In genomic region chr6:108562503-108562993, GRCh38 we compare ENCODE assay signal across 8 cellular contexts. TPM values are rescaled to one million over a fixed set of nuclear protein-coding genes. Genes with fewer than 3 reads are reported as not detected.
DNase-seq lines count a peak whose midpoint lies in the region; ATAC-seq and TF ChIP-seq lines count a peak whose summit lies in the region.

No MANE protein-coding gene starts in this region.

- H3K4me3 Mint-ChIP-seq in activated CD4-positive, alpha-beta T cell treated with anti-CD3 and anti-CD28 coated beads, Interleukin-2, amount 10 ng/mL, durations not matched to agents 7 days and 5 days, result peak overlapping the region; percentile 64

- no peaks in the 10 kb centered on the region for H3K27me3 ChIP-seq in adipocyte (replicated peaks; ENCODE audit: control insufficient read depth, insufficient read depth, low read length)

- peaks cover 17% of the 10 kb centered on the region for H3K27me3 Mint-ChIP-seq in activated CD4-positive, alpha-beta T cell treated with anti-CD3 and anti-CD28 coated beads, Interleukin-2, amount 10 ng/mL, durations not matched to agents 7 days and 5 days

- no peaks in the 10 kb centered on the region for H3K9me3 Mint-ChIP-seq in activated CD4-positive, alpha-beta T cell treated with anti-CD3 and anti-CD28 coated beads, Interleukin-2, amount 10 ng/mL, durations not matched to agents 7 days and 5 days

- H3K4me1 ChIP-seq in adipocyte (ENCODE audit: control insufficient read depth, insufficient read depth, low read length), result peaks cover 29% of the 10 kb centered on the region

- H3K27ac Mint-ChIP-seq in activated CD4-positive, alpha-beta T cell treated with anti-CD3 and anti-CD28 coated beads, Interleukin-2, amount 10 ng/mL, durations not matched to agents 7 days and 5 days, result no peak overlapping the region

- peaks cover 45% of the 10 kb centered on the region for H3K4me1 Mint-ChIP-seq in activated CD4-positive, alpha-beta T cell treated with anti-CD3 and anti-CD28 coated beads, Interleukin-2, amount 10 ng/mL, durations not matched to agents 7 days and 5 days

- DNase-seq in activated CD4-positive, alpha-beta T cell treated with anti-CD3 and anti-CD28 coated beads, Interleukin-2, amount 10 ng/mL, durations not matched to agents 7 days and 5 days, result no peak
- DNase-seq in activated CD4-positive, alpha-beta T cell treated with anti-CD3 and anti-CD28 coated beads, Interleukin-2, amount 50 U/mL, for 1 hour, result no peak
- DNase-seq in NCI-H2196 treated with DMSO at 0.1 percent for 48 hours (lab: John Stamatoyannopoulos, UW; ENCODE audit: unreplicated experiment), result peak; percentile 78
- peak; percentile 79 for DNase-seq in adipocyte (ENCODE audit: low read depth)
- peak; percentile 69 for DNase-seq in left cardiac atrium
- DNase-seq in omental fat pad (ENCODE audit: low spot score), result no peak

- peaks cover 32% of the 10 kb centered on the region for H3K36me3 Mint-ChIP-seq in activated CD4-positive, alpha-beta T cell treated with anti-CD3 and anti-CD28 coated beads, Interleukin-2, amount 10 ng/mL, durations not matched to agents 7 days and 5 days (ENCODE audit: low read depth)

- H3K4me3 ChIP-seq in adipocyte (ENCODE audit: low read length), result peak overlapping the region; percentile 93

- CTCF ChIA-PET in activated CD4-positive, alpha-beta T cell treated with anti-CD3 and anti-CD28 coated beads, Interleukin-2, amount 10 ng/mL, durations not matched to agents 7 days and 5 days (lab: Charles Lee), result interaction anchor here (1.0 kb wide), 1 partner anchor 9 kb away, joined by 3 read pairs; no protein-coding TSS in a partner anchor

- intact Hi-C loops in left cardiac atrium (cut with DNase I), result loop anchor here (5.0 to 10.0 kb wide), 2 partner anchors 90 to 92 kb away; no protein-coding TSS in a partner anchor

- no peaks in the 10 kb centered on the region for H3K9me3 ChIP-seq in adipocyte (ENCODE audit: control insufficient read depth, low read length)

- peaks cover 16% of the 10 kb centered on the region for H3K36me3 ChIP-seq in adipocyte (ENCODE audit: control insufficient read depth, insufficient read depth, low read length, severe bottlenecking)

- peak in 1 of 2 donors; percentile 5 for ATAC-seq in left cardiac atrium
- peak; percentile 0 for ATAC-seq in omental fat pad (ENCODE audit: low FRiP score)
- no peak for ATAC-seq in HG03135 (IDR thresholded peaks at IDR 0.05; ENCODE audit: unreplicated experiment)
- ATAC-seq in GM21723 (IDR thresholded peaks at IDR 0.05; ENCODE audit: unreplicated experiment), result no peak

- no peak for TF ChIP-seq CTCF in omental fat pad (IDR thresholded peaks at IDR 0.05)

- POLR2A ChIA-PET in activated CD4-positive, alpha-beta T cell treated with anti-CD3 and anti-CD28 coated beads, Interleukin-2, amount 10 ng/mL, durations not matched to agents 7 days and 5 days (lab: Charles Lee), result no interaction called here

- peak overlapping the region; percentile 99 for H3K9ac ChIP-seq in adipocyte (ENCODE audit: low read length)

RNA-seq across cellular contexts. Expression of gene FOXO3, which starts 1.8 kb away (rescaled TPM):
- 10 to 100 TPM; 11.2 to 12.8 TPM for total RNA-seq in activated CD4-positive, alpha-beta T cell treated with anti-CD3 and anti-CD28 coated beads, Interleukin-2, amount 10 ng/mL, durations not matched to agents 7 days and 5 days
- total RNA-seq in left cardiac atrium (10 to 100 TPM; 34.0 to 38.6 TPM), omental fat pad (100 to 1,000 TPM in 3 of 4 donors, 10 to 100 TPM in 1; 92.9 to 129 (median 113) TPM)

Comparison
In these comparisons a context has a peak if more than half of its experiments do, and no peak if none do; other contexts are left out.
1. DNase-seq: peak in NCI-H2196 treated with DMSO at 0.1 percent for 48 hours (single experiment), adipocyte (single experiment) and left cardiac atrium (single experiment); none in activated CD4-positive, alpha-beta T cell treated with anti-CD3 and anti-CD28 coated beads, Interleukin-2, amount 10 ng/mL, durations not matched to agents 7 days and 5 days (single experiment), activated CD4-positive, alpha-beta T cell treated with anti-CD3 and anti-CD28 coated beads, Interleukin-2, amount 50 U/mL, for 1 hour (single experiment) and omental fat pad (single experiment).